Comparison of ENCODE assay signal across 15 cellular contexts in the genomic region with DNA sequence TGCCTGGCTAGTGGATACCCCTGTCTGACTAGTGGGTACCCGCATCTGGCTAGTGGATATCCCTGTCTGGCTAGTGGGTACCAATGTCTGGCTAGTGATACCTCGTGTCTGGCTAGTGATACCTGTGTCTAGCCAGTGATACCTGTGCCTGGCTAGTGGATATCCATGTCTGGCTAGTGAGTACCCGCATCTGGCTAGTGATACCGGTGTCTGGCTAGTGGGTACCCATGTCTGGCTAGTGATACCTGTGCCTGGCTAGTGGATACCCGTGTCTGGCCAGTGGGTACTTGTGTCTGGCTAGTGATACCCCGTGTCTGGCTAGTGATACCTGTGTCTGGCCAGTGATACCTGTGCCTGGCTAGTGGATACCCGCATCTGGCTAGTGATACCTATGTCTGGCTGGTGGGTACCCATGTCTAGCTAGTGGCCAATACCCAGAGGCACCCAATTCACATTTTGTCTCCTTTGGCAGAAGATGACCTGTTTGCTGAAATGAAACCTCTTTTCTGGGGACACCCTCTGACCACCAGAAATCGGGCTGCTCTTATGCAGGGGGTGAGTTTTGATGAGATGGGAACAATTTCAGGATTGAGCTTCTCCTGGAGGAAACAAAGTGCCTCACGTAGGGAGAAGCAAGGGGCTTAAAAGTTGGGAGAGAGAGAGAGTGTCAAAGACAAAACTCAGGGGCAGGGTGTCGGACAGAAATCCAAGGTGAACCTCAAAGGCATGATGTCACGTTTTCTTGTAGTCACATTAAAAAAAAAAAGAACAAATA.
"Had no signal": no experiment of that assay in that cellular context is flagged by ENCODE, and none has a peak within 500 bp of the region (broad histone marks: within the 10 kb centered on the region; RNA-seq: fewer than 3 reads in every experiment).

No MANE protein-coding gene starts in this region.

- H3K36me3 Mint-ChIP-seq: mesothelial cell of epicardium had no signal

- H3K4me3 ChIP-seq: pancreas, tibial nerve had no signal

- DNase-seq: activated CD4-positive, alpha-beta T cell treated with anti-CD3 and anti-CD28 coated beads for 48 hours; activated naive CD4-positive, alpha-beta T cell; activated T-cell treated with anti-CD3 and anti-CD28 coated beads, Interleukin-2, amount 50 U/mL, for 72 hours; central memory CD4-positive, alpha-beta T cell; cortex of kidney; erythroblast; hippocampal formation; kidney glomerular epithelial cell; stimulated activated CD4-positive, alpha-beta T cell treated with anti-CD3 and anti-CD28 coated beads, Interleukin-15, amount 100 ng/mL, for 24 hours; stimulated activated CD4-positive, alpha-beta T cell treated with anti-CD3 and anti-CD28 coated beads, Interleukin-4, amount 100 ng/mL, for 24 hours had no signal

- H3K27ac ChIP-seq: pancreas, tibial nerve had no signal

- H3K4me3 Mint-ChIP-seq: activated T-cell treated with anti-CD3 and anti-CD28 coated beads, Interleukin-2, amount 50 U/mL, for 72 hours; mesothelial cell of epicardium; neural crest cell; T-helper 1 cell treated with Interleukin-12 subunit alpha and Interleukin-12 subunit beta and Interleukin-4 antibody, amounts not matched to agents 30 μg/mL and 1 μg/mL, for 36 hours had no signal

- H3K27me3 ChIP-seq: pancreas, tibial nerve had no signal

- H3K27ac Mint-ChIP-seq: activated T-cell treated with anti-CD3 and anti-CD28 coated beads, Interleukin-2, amount 50 U/mL, for 72 hours; mesothelial cell of epicardium; T-helper 1 cell treated with Interleukin-12 subunit alpha and Interleukin-12 subunit beta and Interleukin-4 antibody, amounts not matched to agents 30 μg/mL and 1 μg/mL, for 36 hours had no signal

- H3K36me3 ChIP-seq: pancreas, tibial nerve had no signal

- ATAC-seq: activated T-cell treated with anti-CD3 and anti-CD28 coated beads, Interleukin-2, amount 50 U/mL, for 72 hours had no signal

- H3K4me1 ChIP-seq: pancreas had no signal

- H3K9me3 Mint-ChIP-seq: T-helper 1 cell treated with Interleukin-12 subunit alpha and Interleukin-12 subunit beta and Interleukin-4 antibody, amounts not matched to agents 30 μg/mL and 1 μg/mL, for 36 hours had no signal

- H3K9me3 ChIP-seq: pancreas, tibial nerve had no signal

- H3K4me1 Mint-ChIP-seq: mesothelial cell of epicardium had no signal
